Comparison of ENCODE assay signal across 1 cellular context in the genomic region with DNA sequence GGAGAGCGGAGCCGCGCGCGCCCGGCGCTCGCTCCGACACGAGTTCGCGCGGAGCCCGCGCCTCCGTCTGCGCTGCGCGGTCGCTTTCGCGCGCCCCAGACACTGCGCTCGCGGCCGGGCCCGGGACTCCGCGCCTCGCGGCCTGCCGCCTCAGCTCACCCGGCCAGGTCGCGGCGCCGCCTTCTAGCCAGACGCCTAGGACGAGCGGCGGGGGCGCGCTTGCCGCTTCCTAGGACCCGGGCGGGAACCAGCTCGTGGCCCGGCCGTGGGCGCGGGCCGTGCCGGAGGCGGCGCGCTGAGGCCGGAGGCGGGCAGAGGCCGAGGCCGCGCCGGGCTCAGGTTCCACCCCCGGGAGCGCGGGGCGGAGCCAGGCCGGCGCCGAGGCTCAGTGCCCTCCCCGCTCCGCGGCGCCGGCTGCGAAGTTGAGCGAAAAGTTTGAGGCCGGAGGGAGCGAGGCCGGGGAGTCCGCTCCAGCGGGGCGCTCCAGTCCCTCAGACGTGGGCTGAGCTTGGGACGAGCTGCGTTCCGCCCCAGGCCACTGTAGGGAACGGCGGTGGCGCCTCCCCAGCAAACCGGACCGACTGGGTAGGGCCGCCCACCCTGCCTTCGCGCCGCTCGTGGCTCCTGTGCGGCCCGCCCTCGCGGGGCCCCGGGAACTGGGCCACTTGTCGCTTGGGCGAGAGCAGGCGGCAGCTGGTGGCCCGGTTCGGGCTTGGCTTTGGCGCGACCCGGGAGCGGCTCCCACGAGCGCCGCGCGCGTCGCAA.
TF ChIP-seq lines count a peak whose summit lies in the region.

Gene SPHK1, plus strand, starts transcription at position 388 of the 765 bp plus-strand sequence. CDS start 1,036 bp downstream, outside the sequence.

TF ChIP-seq in HepG2, 621 proteins besides CTCF, POLR2A, EP300 and RAD21 (continued from another document and continues in another):
- TF ChIP-seq ZNF407 (CRISPR knock-in tag; IDR thresholded peaks at IDR 0.05; ENCODE audit: not compliant biosample characterization) (peak; percentile 23), KLF16 (CRISPR knock-in tag; IDR thresholded peaks at IDR 0.05) (peak in 1 of 2 experiments; percentile 71; a peak in 1 of 4 replicates), ZBTB38 (CRISPR knock-in tag; IDR thresholded peaks at IDR 0.05) (peak; percentile 24; the same call in 1 of the 2 replicates), ZNF574 (CRISPR knock-in tag; IDR thresholded peaks at IDR 0.05) (peak; percentile 75), ZNF432 (CRISPR knock-in tag; IDR thresholded peaks at IDR 0.05; ENCODE audit: borderline replicate concordance) (no peak), FOXO1 (CRISPR knock-in tag; IDR thresholded peaks at IDR 0.05) (peak; percentile 46), ZC3H13 (CRISPR knock-in tag; IDR thresholded peaks at IDR 0.05) (peak; percentile 97), ZFX (CRISPR knock-in tag; IDR thresholded peaks at IDR 0.05; ENCODE audit: low read depth) (peak; percentile 71), ZNF672 (CRISPR knock-in tag; IDR thresholded peaks at IDR 0.05) (peak; percentile 92), ZNF691 (CRISPR knock-in tag; IDR thresholded peaks at IDR 0.05; ENCODE audit: borderline replicate concordance, low read depth) (peak; percentile 88), ZSCAN12 (CRISPR knock-in tag; IDR thresholded peaks at IDR 0.05) (peak; percentile 54), ARID5B (CRISPR knock-in tag; IDR thresholded peaks at IDR 0.05) (0 out of 2 replicates have a peak, but pooled peaks have one; percentile 9), ETV5 (CRISPR knock-in tag; IDR thresholded peaks at IDR 0.05; ENCODE audit: borderline replicate concordance) (0 out of 2 replicates have a peak, but pooled peaks have one; percentile 33), ELF3 (CRISPR knock-in tag; IDR thresholded peaks at IDR 0.05) (peak; percentile 49), ZHX1 (CRISPR knock-in tag; IDR thresholded peaks at IDR 0.05; ENCODE audit: low read depth) (peak; percentile 41; the same call in 1 of the 2 replicates), RBM39 (IDR thresholded peaks at IDR 0.05; ENCODE audit: low read depth, low read length, poor library complexity, severe bottlenecking) (peak; percentile 28), ZNF451 (CRISPR knock-in tag; IDR thresholded peaks at IDR 0.05) (peak; percentile 92)
- TF ChIP-seq, protein P1, sequence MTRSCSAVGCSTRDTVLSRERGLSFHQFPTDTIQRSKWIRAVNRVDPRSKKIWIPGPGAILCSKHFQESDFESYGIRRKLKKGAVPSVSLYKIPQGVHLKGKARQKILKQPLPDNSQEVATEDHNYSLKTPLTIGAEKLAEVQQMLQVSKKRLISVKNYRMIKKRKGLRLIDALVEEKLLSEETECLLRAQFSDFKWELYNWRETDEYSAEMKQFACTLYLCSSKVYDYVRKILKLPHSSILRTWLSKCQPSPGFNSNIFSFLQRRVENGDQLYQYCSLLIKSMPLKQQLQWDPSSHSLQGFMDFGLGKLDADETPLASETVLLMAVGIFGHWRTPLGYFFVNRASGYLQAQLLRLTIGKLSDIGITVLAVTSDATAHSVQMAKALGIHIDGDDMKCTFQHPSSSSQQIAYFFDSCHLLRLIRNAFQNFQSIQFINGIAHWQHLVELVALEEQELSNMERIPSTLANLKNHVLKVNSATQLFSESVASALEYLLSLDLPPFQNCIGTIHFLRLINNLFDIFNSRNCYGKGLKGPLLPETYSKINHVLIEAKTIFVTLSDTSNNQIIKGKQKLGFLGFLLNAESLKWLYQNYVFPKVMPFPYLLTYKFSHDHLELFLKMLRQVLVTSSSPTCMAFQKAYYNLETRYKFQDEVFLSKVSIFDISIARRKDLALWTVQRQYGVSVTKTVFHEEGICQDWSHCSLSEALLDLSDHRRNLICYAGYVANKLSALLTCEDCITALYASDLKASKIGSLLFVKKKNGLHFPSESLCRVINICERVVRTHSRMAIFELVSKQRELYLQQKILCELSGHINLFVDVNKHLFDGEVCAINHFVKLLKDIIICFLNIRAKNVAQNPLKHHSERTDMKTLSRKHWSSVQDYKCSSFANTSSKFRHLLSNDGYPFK (CRISPR knock-in tag; IDR thresholded peaks at IDR 0.05; ENCODE audit: borderline replicate concordance), result 0 out of 2 replicates have a peak, but pooled peaks have one; percentile 1
- TF ChIP-seq, protein P2, sequence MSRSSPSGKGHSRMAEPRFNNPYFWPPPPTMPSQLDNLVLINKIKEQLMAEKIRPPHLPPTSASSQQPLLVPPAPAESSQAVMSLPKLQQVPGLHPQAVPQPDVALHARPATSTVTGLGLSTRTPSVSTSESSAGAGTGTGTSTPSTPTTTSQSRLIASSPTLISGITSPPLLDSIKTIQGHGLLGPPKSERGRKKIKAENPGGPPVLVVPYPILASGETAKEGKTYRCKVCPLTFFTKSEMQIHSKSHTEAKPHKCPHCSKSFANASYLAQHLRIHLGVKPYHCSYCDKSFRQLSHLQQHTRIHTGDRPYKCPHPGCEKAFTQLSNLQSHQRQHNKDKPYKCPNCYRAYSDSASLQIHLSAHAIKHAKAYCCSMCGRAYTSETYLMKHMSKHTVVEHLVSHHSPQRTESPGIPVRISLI (CRISPR knock-in tag; IDR thresholded peaks at IDR 0.05; ENCODE audit: borderline replicate concordance), result 0 out of 2 replicates have a peak, but pooled peaks have one; percentile 11
